Comparison of ENCODE assay signal across 19 cellular contexts in the genomic region with DNA sequence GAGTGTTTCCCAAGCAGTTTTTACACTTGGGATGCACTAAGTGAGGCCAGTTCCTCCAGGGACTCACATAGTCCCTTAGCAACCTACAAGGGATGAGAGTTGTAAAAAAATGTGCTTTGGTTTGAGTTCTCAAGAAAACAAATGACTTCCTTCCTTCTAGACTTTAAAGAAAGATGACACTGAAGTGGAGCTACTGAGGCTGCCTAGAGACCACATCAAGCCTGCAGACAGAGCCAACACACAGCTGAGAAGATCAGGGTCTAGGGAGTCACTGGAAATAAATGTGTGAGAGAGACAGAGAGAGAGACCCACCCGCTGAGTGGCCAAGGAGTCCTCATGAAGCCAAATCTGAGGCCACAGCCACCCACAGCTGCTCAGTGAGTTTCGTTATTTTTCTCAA.
DNase-seq lines count a peak whose midpoint lies in the region; ATAC-seq and TF ChIP-seq lines count a peak whose summit lies in the region.
"Had no signal": no experiment of that assay in that cellular context is flagged by ENCODE, and none has a peak within 500 bp of the region (broad histone marks: within the 10 kb centered on the region; RNA-seq: fewer than 3 reads in every experiment).

No MANE protein-coding gene starts in this region.

- H3K9ac ChIP-seq in BLaER1: no peak overlapping the region

- 94% methylated on average over 2 of the region's 2 CpGs for WGBS in esophagus muscularis mucosa

- peak overlapping the region; percentile 35 for H3K4me3 Mint-ChIP-seq in nephron progenitor cell
- H3K4me3 Mint-ChIP-seq: activated CD4-positive, alpha-beta memory T cell treated with anti-CD3 and anti-CD28 coated beads for 36 hours had no signal

- TF ChIP-seq EP300 in esophagus muscularis mucosa (IDR thresholded peaks at IDR 0.05): no peak

- H3K4me1 Mint-ChIP-seq in nephron progenitor cell: peaks cover 66% of the 10 kb centered on the region

- H3K9me3 ChIP-seq in BLaER1: no peaks in the 10 kb centered on the region
- H3K9me3 ChIP-seq in esophagus muscularis mucosa: no peaks in the 10 kb centered on the region
- H3K9me3 ChIP-seq in upper lobe of right lung: no peaks in the 10 kb centered on the region
- H3K9me3 ChIP-seq: left lung, sigmoid colon, suprapubic skin had no signal

- H3K36me3 Mint-ChIP-seq in nephron progenitor cell (ENCODE audit: low read depth): peaks cover 55% of the 10 kb centered on the region
- H3K36me3 Mint-ChIP-seq: activated CD4-positive, alpha-beta memory T cell treated with anti-CD3 and anti-CD28 coated beads for 36 hours had no signal

- no peak for TF ChIP-seq POLR2A in esophagus muscularis mucosa (IDR thresholded peaks at IDR 0.05; ENCODE audit: low read depth)

- peak overlapping the region; percentile 57 for H3K4me2 ChIP-seq in BLaER1
- H3K4me2 ChIP-seq: PC-9 had no signal

- DNase-seq in Jurkat, Clone E6-1 (ENCODE audit: low read depth, low spot score): peak; percentile 41
- peak; percentile 31 for DNase-seq in esophagus muscularis mucosa (ENCODE audit: extremely low spot score)
- no peak for DNase-seq in nephron progenitor cell
- DNase-seq in GM20000 (ENCODE audit: low spot score): no peak
- no peak for DNase-seq in COLO668 (lab: John Stamatoyannopoulos, UW; ENCODE audit: unreplicated experiment)
- no peak for DNase-seq in EL
- DNase-seq in upper lobe of right lung: no peak
- DNase-seq: ACHN; activated CD4-positive, alpha-beta memory T cell treated with anti-CD3 and anti-CD28 coated beads for 36 hours; activated gamma-delta T cell; cortex of kidney; left lung; NCI-H2081 treated with DMSO at 0.1 percent for 48 hours; PC-9; sigmoid colon had no signal

- no peaks in the 10 kb centered on the region for H3K27me3 Mint-ChIP-seq in nephron progenitor cell (ENCODE audit: low read depth, poor library complexity)

- no peak overlapping the region for H3K27ac ChIP-seq in BLaER1
- H3K27ac ChIP-seq in esophagus muscularis mucosa (replicated peaks in 1 of 4): no peak overlapping the region
- H3K27ac ChIP-seq in upper lobe of right lung: no peak overlapping the region
- H3K27ac ChIP-seq: C4-2B, HL-60, PC-9, suprapubic skin had no signal

- H3K4me1 ChIP-seq in BLaER1: peaks cover 27% of the 10 kb centered on the region
- H3K4me1 ChIP-seq in esophagus muscularis mucosa: peaks cover 25 to 51% (median 27%) of the 10 kb centered on the region in 4 donors
- peaks cover 28% of the 10 kb centered on the region for H3K4me1 ChIP-seq in upper lobe of right lung

- no peak for ATAC-seq in upper lobe of right lung
- ATAC-seq: left lung had no signal

- H3K36me3 ChIP-seq in BLaER1 (peaks cover 29% of the 10 kb centered on the region), esophagus muscularis mucosa (peaks cover 0 to 28% (median 11%) of the 10 kb centered on the region in 4 donors), upper lobe of right lung (peaks cover 27% of the 10 kb centered on the region)
- H3K36me3 ChIP-seq: suprapubic skin had no signal

- H3K4me3 ChIP-seq in BLaER1 (no peak overlapping the region), esophagus muscularis mucosa (no peak overlapping the region), upper lobe of right lung (no peak overlapping the region)
- no peak overlapping the region for H3K4me3 ChIP-seq in Jurkat, Clone E6-1 (ENCODE audit: low read length)
- H3K4me3 ChIP-seq: left lung, PC-9, sigmoid colon, suprapubic skin had no signal

- H3K27ac Mint-ChIP-seq in nephron progenitor cell: peak overlapping the region; percentile 97
- H3K27ac Mint-ChIP-seq: activated CD4-positive, alpha-beta memory T cell treated with anti-CD3 and anti-CD28 coated beads for 36 hours had no signal

- no peak for TF ChIP-seq CTCF in esophagus muscularis mucosa (IDR thresholded peaks at IDR 0.05)
- no peak for TF ChIP-seq CTCF in nephron progenitor cell (IDR thresholded peaks at IDR 0.05)
- no peak for TF ChIP-seq CTCF in GM20000 (IDR thresholded peaks at IDR 0.05; ENCODE audit: extremely low read depth, missing control alignments)
- no peak for TF ChIP-seq CTCF in upper lobe of right lung (IDR thresholded peaks at IDR 0.05)

- peaks cover 10% of the 10 kb centered on the region for H3K9me3 Mint-ChIP-seq in nephron progenitor cell
- H3K9me3 Mint-ChIP-seq: activated CD4-positive, alpha-beta memory T cell treated with anti-CD3 and anti-CD28 coated beads for 36 hours had no signal

- intact Hi-C loops in esophagus muscularis mucosa (cut with DNase I) (no loop called here), upper lobe of right lung (cut with DNase I) (no loop called here)

- H3K27me3 ChIP-seq in BLaER1: no peaks in the 10 kb centered on the region
- no peaks in the 10 kb centered on the region for H3K27me3 ChIP-seq in esophagus muscularis mucosa
- H3K27me3 ChIP-seq in upper lobe of right lung: no peaks in the 10 kb centered on the region
- H3K27me3 ChIP-seq: left lung, sigmoid colon, suprapubic skin had no signal

- no peaks in the 10 kb centered on the region for H4K20me1 ChIP-seq in BLaER1

Comparison
In these comparisons a context has a peak if more than half of its experiments do, and no peak if none do; other contexts are left out.
1. DNase-seq: peak in Jurkat, Clone E6-1 (single experiment) and esophagus muscularis mucosa (single experiment); none in nephron progenitor cell (single experiment), GM20000 (single experiment), COLO668 (single experiment), EL (single experiment) and upper lobe of right lung (single experiment).